ENCODE assay signal across 1 cellular context in the genomic region with DNA sequence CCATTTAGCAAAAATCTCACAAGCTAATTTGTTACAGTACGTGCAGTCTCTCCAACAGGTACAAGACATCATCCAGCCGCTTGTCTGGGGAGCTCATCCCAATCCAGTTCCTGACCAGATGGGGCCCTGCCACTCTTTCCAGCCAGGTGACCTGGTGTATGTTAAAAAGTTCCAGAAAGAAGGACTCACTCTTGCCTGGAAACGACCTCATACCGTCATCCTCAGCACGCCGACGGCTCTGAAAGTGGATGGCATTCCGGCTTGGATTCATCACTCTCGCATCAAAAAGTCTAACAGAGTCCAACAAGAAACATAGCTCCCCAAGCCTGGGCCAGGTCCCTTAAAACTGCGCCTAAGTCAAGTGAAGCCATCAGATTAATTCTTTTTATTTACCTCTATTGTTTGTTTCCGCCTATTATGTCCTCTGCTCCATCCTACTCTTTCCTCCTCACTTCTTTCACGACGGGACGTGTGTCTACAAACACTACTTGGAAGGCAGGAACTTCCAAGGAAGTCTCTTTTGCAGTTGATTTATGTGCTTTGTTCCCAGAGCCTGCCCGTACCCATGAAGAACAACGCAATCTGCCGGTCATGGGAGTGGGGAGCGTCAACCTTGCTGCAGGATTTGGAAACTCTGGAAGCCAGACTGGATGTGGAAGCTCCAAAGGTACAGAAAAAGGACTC.
A peak's percentile ranks its signal among the peaks of the same experiment; 100 is the strongest.
TF ChIP-seq lines count a peak whose summit lies in the region.

No MANE protein-coding gene starts in this region.

TF ChIP-seq in K562, 482 proteins besides CTCF, POLR2A, EP300 and RAD21:
- no peak for TF ChIP-seq LEF1 (IDR thresholded peaks at IDR 0.05)
- TF ChIP-seq, protein P1, sequence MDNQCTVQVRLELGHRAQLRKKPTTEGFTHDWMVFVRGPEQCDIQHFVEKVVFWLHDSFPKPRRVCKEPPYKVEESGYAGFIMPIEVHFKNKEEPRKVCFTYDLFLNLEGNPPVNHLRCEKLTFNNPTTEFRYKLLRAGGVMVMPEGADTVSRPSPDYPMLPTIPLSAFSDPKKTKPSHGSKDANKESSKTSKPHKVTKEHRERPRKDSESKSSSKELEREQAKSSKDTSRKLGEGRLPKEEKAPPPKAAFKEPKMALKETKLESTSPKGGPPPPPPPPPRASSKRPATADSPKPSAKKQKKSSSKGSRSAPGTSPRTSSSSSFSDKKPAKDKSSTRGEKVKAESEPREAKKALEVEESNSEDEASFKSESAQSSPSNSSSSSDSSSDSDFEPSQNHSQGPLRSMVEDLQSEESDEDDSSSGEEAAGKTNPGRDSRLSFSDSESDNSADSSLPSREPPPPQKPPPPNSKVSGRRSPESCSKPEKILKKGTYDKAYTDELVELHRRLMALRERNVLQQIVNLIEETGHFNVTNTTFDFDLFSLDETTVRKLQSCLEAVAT (IDR thresholded peaks at IDR 0.05) = peak; percentile 48 to 72; a peak in 1 of 4 replicates
- TF ChIP-seq, protein P2, sequence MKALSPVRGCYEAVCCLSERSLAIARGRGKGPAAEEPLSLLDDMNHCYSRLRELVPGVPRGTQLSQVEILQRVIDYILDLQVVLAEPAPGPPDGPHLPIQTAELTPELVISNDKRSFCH (CRISPR knock-in tag; IDR thresholded peaks at IDR 0.05) = no peak
- TF ChIP-seq, protein P2 (tag; IDR thresholded peaks at IDR 0.05) = no peak
- TF ChIP-seq MEIS2 (IDR thresholded peaks at IDR 0.05; ENCODE audit: partially characterized antibody) = peak; percentile 27
- 0 out of 2 replicates have a peak, but pooled peaks have one; percentile 44 for TF ChIP-seq ZNF584 (CRISPR knock-in tag; IDR thresholded peaks at IDR 0.05; ENCODE audit: low read depth)
- TF ChIP-seq, protein P3, sequence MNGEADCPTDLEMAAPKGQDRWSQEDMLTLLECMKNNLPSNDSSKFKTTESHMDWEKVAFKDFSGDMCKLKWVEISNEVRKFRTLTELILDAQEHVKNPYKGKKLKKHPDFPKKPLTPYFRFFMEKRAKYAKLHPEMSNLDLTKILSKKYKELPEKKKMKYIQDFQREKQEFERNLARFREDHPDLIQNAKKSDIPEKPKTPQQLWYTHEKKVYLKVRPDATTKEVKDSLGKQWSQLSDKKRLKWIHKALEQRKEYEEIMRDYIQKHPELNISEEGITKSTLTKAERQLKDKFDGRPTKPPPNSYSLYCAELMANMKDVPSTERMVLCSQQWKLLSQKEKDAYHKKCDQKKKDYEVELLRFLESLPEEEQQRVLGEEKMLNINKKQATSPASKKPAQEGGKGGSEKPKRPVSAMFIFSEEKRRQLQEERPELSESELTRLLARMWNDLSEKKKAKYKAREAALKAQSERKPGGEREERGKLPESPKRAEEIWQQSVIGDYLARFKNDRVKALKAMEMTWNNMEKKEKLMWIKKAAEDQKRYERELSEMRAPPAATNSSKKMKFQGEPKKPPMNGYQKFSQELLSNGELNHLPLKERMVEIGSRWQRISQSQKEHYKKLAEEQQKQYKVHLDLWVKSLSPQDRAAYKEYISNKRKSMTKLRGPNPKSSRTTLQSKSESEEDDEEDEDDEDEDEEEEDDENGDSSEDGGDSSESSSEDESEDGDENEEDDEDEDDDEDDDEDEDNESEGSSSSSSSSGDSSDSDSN (IDR thresholded peaks at IDR 0.05; ENCODE audit: borderline replicate concordance in 1 of 2, low read depth in 2 of 2, low read length in 2 of 2) = 0 out of 4 replicates have a peak, but pooled peaks of 1 of the 2 experiments have one; percentile 6
- TF ChIP-seq, protein P4, sequence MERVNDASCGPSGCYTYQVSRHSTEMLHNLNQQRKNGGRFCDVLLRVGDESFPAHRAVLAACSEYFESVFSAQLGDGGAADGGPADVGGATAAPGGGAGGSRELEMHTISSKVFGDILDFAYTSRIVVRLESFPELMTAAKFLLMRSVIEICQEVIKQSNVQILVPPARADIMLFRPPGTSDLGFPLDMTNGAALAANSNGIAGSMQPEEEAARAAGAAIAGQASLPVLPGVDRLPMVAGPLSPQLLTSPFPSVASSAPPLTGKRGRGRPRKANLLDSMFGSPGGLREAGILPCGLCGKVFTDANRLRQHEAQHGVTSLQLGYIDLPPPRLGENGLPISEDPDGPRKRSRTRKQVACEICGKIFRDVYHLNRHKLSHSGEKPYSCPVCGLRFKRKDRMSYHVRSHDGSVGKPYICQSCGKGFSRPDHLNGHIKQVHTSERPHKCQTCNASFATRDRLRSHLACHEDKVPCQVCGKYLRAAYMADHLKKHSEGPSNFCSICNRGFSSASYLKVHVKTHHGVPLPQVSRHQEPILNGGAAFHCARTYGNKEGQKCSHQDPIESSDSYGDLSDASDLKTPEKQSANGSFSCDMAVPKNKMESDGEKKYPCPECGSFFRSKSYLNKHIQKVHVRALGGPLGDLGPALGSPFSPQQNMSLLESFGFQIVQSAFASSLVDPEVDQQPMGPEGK (CRISPR knock-in tag; IDR thresholded peaks at IDR 0.05; ENCODE audit: borderline replicate concordance) = no peak
- TF ChIP-seq HMG20B (CRISPR knock-in tag; IDR thresholded peaks at IDR 0.05) = no peak
- TF ChIP-seq CSDE1 (IDR thresholded peaks at IDR 0.05) = no peak
- TF ChIP-seq C11orf30 (IDR thresholded peaks at IDR 0.05; ENCODE audit: low read depth) = no peak
- TF ChIP-seq, protein P5, sequence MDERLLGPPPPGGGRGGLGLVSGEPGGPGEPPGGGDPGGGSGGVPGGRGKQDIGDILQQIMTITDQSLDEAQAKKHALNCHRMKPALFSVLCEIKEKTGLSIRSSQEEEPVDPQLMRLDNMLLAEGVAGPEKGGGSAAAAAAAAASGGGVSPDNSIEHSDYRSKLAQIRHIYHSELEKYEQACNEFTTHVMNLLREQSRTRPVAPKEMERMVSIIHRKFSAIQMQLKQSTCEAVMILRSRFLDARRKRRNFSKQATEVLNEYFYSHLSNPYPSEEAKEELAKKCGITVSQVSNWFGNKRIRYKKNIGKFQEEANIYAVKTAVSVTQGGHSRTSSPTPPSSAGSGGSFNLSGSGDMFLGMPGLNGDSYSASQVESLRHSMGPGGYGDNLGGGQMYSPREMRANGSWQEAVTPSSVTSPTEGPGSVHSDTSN (CRISPR knock-in tag; IDR thresholded peaks at IDR 0.05; ENCODE audit: low read depth) = no peak
- TF ChIP-seq, protein P5 (tag; conservative IDR thresholded peaks at IDR 0.05; ENCODE audit: low read depth) = 0 out of 2 replicates have a peak, but pooled peaks have one; percentile 17
- no peak for TF ChIP-seq ZNF124 (CRISPR knock-in tag; IDR thresholded peaks at IDR 0.05)
- TF ChIP-seq BRD9 (IDR thresholded peaks at IDR 0.05; ENCODE audit: low read depth, partially characterized antibody) = peak; percentile 51
- no peak for TF ChIP-seq ZNF253 (CRISPR knock-in tag; conservative IDR thresholded peaks at IDR 0.05)
- no peak for TF ChIP-seq SP2 (IDR thresholded peaks at IDR 0.05; ENCODE audit: extremely low read depth, low read depth, low read length, poor library complexity, severe bottlenecking)
- TF ChIP-seq ZNF408 (CRISPR knock-in tag; IDR thresholded peaks at IDR 0.05; ENCODE audit: low read depth) = no peak
- TF ChIP-seq RAD51 (IDR thresholded peaks at IDR 0.05; ENCODE audit: borderline replicate concordance, low read depth) = no peak
- no peak for TF ChIP-seq ZNF143 (CRISPR knock-in tag; IDR thresholded peaks at IDR 0.05)
- TF ChIP-seq, protein P6, sequence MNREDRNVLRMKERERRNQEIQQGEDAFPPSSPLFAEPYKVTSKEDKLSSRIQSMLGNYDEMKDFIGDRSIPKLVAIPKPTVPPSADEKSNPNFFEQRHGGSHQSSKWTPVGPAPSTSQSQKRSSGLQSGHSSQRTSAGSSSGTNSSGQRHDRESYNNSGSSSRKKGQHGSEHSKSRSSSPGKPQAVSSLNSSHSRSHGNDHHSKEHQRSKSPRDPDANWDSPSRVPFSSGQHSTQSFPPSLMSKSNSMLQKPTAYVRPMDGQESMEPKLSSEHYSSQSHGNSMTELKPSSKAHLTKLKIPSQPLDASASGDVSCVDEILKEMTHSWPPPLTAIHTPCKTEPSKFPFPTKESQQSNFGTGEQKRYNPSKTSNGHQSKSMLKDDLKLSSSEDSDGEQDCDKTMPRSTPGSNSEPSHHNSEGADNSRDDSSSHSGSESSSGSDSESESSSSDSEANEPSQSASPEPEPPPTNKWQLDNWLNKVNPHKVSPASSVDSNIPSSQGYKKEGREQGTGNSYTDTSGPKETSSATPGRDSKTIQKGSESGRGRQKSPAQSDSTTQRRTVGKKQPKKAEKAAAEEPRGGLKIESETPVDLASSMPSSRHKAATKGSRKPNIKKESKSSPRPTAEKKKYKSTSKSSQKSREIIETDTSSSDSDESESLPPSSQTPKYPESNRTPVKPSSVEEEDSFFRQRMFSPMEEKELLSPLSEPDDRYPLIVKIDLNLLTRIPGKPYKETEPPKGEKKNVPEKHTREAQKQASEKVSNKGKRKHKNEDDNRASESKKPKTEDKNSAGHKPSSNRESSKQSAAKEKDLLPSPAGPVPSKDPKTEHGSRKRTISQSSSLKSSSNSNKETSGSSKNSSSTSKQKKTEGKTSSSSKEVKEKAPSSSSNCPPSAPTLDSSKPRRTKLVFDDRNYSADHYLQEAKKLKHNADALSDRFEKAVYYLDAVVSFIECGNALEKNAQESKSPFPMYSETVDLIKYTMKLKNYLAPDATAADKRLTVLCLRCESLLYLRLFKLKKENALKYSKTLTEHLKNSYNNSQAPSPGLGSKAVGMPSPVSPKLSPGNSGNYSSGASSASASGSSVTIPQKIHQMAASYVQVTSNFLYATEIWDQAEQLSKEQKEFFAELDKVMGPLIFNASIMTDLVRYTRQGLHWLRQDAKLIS (CRISPR knock-in tag; IDR thresholded peaks at IDR 0.05) = no peak; the same call in 1 of the 2 replicates
- TF ChIP-seq, protein P7, sequence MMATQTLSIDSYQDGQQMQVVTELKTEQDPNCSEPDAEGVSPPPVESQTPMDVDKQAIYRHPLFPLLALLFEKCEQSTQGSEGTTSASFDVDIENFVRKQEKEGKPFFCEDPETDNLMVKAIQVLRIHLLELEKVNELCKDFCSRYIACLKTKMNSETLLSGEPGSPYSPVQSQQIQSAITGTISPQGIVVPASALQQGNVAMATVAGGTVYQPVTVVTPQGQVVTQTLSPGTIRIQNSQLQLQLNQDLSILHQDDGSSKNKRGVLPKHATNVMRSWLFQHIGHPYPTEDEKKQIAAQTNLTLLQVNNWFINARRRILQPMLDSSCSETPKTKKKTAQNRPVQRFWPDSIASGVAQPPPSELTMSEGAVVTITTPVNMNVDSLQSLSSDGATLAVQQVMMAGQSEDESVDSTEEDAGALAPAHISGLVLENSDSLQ (IDR thresholded peaks at IDR 0.05) = peak; percentile 33; the same call in 1 of the 2 replicates
- no peak for TF ChIP-seq ZC3H8 (IDR thresholded peaks at IDR 0.05)
- TF ChIP-seq HEY1 (CRISPR knock-in tag; IDR thresholded peaks at IDR 0.05; ENCODE audit: borderline replicate concordance) = no peak
TF ChIP-seq in K562: peak in this region for 7.
